ENCODE assay signal across 9 cellular contexts in the genomic region with DNA sequence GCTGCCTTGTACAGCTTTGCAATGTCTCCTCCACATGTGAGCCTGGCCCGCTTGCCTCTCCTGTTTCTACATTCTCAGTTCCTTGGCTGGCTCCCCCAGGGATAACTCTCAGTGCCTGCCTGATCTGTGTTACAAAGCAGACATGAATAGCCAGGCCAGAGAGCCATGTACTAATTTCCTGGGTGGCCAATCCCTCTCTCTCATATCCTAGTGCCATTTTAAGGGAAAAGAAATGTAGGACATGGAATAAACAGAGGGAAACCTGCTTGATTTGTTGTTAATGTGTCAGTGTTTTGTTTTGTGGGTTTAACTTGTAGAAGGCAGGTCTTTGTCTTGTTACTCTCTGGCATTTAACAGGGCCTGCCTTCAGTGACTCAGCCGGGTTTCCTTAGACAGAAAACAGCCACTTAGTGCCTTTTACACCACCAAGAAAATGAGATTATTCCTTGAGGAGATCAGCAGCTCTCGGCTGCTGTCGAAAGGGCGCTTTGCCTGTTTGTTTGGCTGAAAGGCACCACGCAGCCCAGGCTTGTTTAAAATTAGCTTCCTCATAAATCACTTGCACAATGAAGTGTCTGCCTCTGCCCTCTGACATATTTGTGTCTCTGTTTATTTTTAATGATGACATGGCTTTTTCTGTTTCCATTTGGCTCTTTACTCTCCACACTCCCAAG.
A peak's percentile ranks its signal among the peaks of the same experiment; 100 is the strongest.
DNase-seq lines count a peak whose midpoint lies in the region; ATAC-seq, FAIRE-seq and TF ChIP-seq lines count a peak whose summit lies in the region.
"Had no signal": no experiment of that assay in that cellular context is flagged by ENCODE, and none has a peak within 500 bp of the region (broad histone marks: within the 10 kb centered on the region; RNA-seq: fewer than 3 reads in every experiment).

No MANE protein-coding gene starts in this region.

- H3K4me3 ChIP-seq in SJSA1: no peak overlapping the region
- H3K4me3 ChIP-seq in pancreas: no peak overlapping the region

- ATAC-seq in Right ventricle myocardium superior (ENCODE audit: poor library complexity) (peak; percentile 91), pancreas (peak in 3 of 4 donors; percentile 77 to 88 (median 78))
- no peak for ATAC-seq in activated T-cell treated with anti-CD3 and anti-CD28 coated beads, Interleukin-2, amount 50 U/mL, for 72 hours (replicated peaks in 1 of 2)

- intact Hi-C loops in Right ventricle myocardium superior (cut with DNase I) (no loop called here), pancreas (cut with DNase I) (no loop called here)
- intact Hi-C loops in activated naive CD4-positive, alpha-beta T cell treated with anti-CD3 and anti-CD28 coated beads for 36 hours (cut with micrococcal nuclease): no loop called here

- DNase-seq in DMS153 (lab: John Stamatoyannopoulos, UW) (peak; percentile 64), SJSA1 (ENCODE audit: low read depth in 1 of 2, low spot score in 2 of 2) (peak; percentile 62 to 70), Right ventricle myocardium superior (peak; percentile 80), pancreas (peak in 2 of 6 donors; percentile 4 to 16), NCI-H226 (no peak)
- DNase-seq in activated T-cell treated with anti-CD3 and anti-CD28 coated beads, Interleukin-2, amount 50 U/mL, for 72 hours: no peak
- DNase-seq in activated naive CD4-positive, alpha-beta T cell treated with anti-CD3 and anti-CD28 coated beads for 36 hours: no peak
- DNase-seq in activated CD8-positive, alpha-beta memory T cell treated with anti-CD3 and anti-CD28 coated beads, Interleukin-2, amount 50 U/mL, for 48 hours: no peak
- DNase-seq: NCI-H526 treated with DMSO at 0.1 percent for 48 hours had no signal

- peaks cover 10% of the 10 kb centered on the region for H3K4me1 ChIP-seq in SJSA1 (replicated peaks)
- H3K4me1 ChIP-seq in pancreas: peaks cover 0 to 4% (median 0%) of the 10 kb centered on the region in 3 donors

- H3K27ac ChIP-seq in SJSA1 (peak overlapping the region; percentile 29), pancreas (peak overlapping the region in 2 of 4 donors; percentile 30 to 57)

- H3K9me3 Mint-ChIP-seq in activated T-cell treated with anti-CD3 and anti-CD28 coated beads, Interleukin-2, amount 50 U/mL, for 72 hours: peaks cover 2 to 9% of the 10 kb centered on the region in 2 donors
- peaks cover 11% of the 10 kb centered on the region for H3K9me3 Mint-ChIP-seq in activated naive CD4-positive, alpha-beta T cell treated with anti-CD3 and anti-CD28 coated beads for 36 hours

- H3K9me3 ChIP-seq in SJSA1 (replicated peaks) (no peaks in the 10 kb centered on the region), pancreas (no peaks in the 10 kb centered on the region)

- H3K27me3 ChIP-seq in SJSA1 (replicated peaks): no peaks in the 10 kb centered on the region
- H3K27me3 ChIP-seq in pancreas: no peaks in the 10 kb centered on the region

- WGBS in pancreas, 2 donors: 42 to 53% methylated on average over 6 of the region's 6 CpGs

- H3K4me3 Mint-ChIP-seq in activated T-cell treated with anti-CD3 and anti-CD28 coated beads, Interleukin-2, amount 50 U/mL, for 72 hours: no peak overlapping the region
- H3K4me3 Mint-ChIP-seq in activated naive CD4-positive, alpha-beta T cell treated with anti-CD3 and anti-CD28 coated beads for 36 hours: no peak overlapping the region

- no peaks in the 10 kb centered on the region for H3K4me1 Mint-ChIP-seq in activated T-cell treated with anti-CD3 and anti-CD28 coated beads, Interleukin-2, amount 50 U/mL, for 72 hours (ENCODE audit: low read depth)
- no peaks in the 10 kb centered on the region for H3K4me1 Mint-ChIP-seq in activated naive CD4-positive, alpha-beta T cell treated with anti-CD3 and anti-CD28 coated beads for 36 hours (ENCODE audit: low read depth)

- FAIRE-seq in pancreas (lab: Jason Lieb, UNC): no peak

- H3K27ac Mint-ChIP-seq in activated T-cell treated with anti-CD3 and anti-CD28 coated beads, Interleukin-2, amount 50 U/mL, for 72 hours: no peak overlapping the region
- no peak overlapping the region for H3K27ac Mint-ChIP-seq in activated naive CD4-positive, alpha-beta T cell treated with anti-CD3 and anti-CD28 coated beads for 36 hours

- no peaks in the 10 kb centered on the region for H3K36me3 Mint-ChIP-seq in activated T-cell treated with anti-CD3 and anti-CD28 coated beads, Interleukin-2, amount 50 U/mL, for 72 hours (ENCODE audit: insufficient read depth in 2 of 2)
- H3K36me3 Mint-ChIP-seq in activated naive CD4-positive, alpha-beta T cell treated with anti-CD3 and anti-CD28 coated beads for 36 hours (ENCODE audit: low read depth): no peaks in the 10 kb centered on the region

- CTCF ChIA-PET in activated naive CD4-positive, alpha-beta T cell treated with anti-CD3 and anti-CD28 coated beads for 36 hours (lab: Charles Lee): no interaction called here

- no peak for TF ChIP-seq CTCF in pancreas (IDR thresholded peaks at IDR 0.05)

- H3K36me3 ChIP-seq in SJSA1 (no peaks in the 10 kb centered on the region), pancreas (no peaks in the 10 kb centered on the region)

- no peaks in the 10 kb centered on the region for H3K27me3 Mint-ChIP-seq in activated T-cell treated with anti-CD3 and anti-CD28 coated beads, Interleukin-2, amount 50 U/mL, for 72 hours (ENCODE audit: low read depth)
- H3K27me3 Mint-ChIP-seq in activated naive CD4-positive, alpha-beta T cell treated with anti-CD3 and anti-CD28 coated beads for 36 hours (ENCODE audit: low read depth): no peaks in the 10 kb centered on the region

Comparison
In these comparisons a context has a peak if more than half of its experiments do, and no peak if none do; other contexts are left out.
1. DNase-seq: peak in DMS153 (single experiment), SJSA1 (2 of 2) and Right ventricle myocardium superior (single experiment); none in NCI-H226 (single experiment), activated T-cell treated with anti-CD3 and anti-CD28 coated beads, Interleukin-2, amount 50 U/mL, for 72 hours (0 of 2), activated naive CD4-positive, alpha-beta T cell treated with anti-CD3 and anti-CD28 coated beads for 36 hours (single experiment) and activated CD8-positive, alpha-beta memory T cell treated with anti-CD3 and anti-CD28 coated beads, Interleukin-2, amount 50 U/mL, for 48 hours (single experiment).
2. ATAC-seq: peak in Right ventricle myocardium superior (single experiment) and pancreas (3 of 4); none in activated T-cell treated with anti-CD3 and anti-CD28 coated beads, Interleukin-2, amount 50 U/mL, for 72 hours (0 of 2).